In genomic region chr6:14767176-14767575, GRCh38 we compare ENCODE assay signal across 18 cellular contexts.
A peak's percentile ranks its signal among the peaks of the same experiment; 100 is the strongest.
DNase-seq lines count a peak whose midpoint lies in the region; ATAC-seq, FAIRE-seq and TF ChIP-seq lines count a peak whose summit lies in the region.
"Had no signal": no experiment of that assay in that cellular context is flagged by ENCODE, and none has a peak within 500 bp of the region (broad histone marks: within the 10 kb centered on the region; RNA-seq: fewer than 3 reads in every experiment).

No MANE protein-coding gene starts in this region.

- no peak overlapping the region for H3K4me3 ChIP-seq in SK-N-SH (ENCODE audit: low read depth in 2 of 2, low read length in 1 of 2)
- H3K4me3 ChIP-seq in pancreas: no peak overlapping the region

- H3F3A ChIP-seq in SK-N-SH (replicated peaks; ENCODE audit: insufficient read depth): no peaks in the 10 kb centered on the region

- no peak for TF ChIP-seq EP300 in SK-N-SH (IDR thresholded peaks at IDR 0.05; ENCODE audit: borderline replicate concordance in 1 of 2, low read depth in 1 of 2, low read length in 1 of 2)

- H3K9me3 ChIP-seq in SK-N-SH (no peaks in the 10 kb centered on the region), pancreas (no peaks in the 10 kb centered on the region)

- 36% methylated on average over 6 of the region's 6 CpGs for WGBS in SK-N-SH (ENCODE audit: low lambda C conversion rate)
- WGBS in pancreas, 2 donors: 50 to 60% methylated on average over 6 of the region's 6 CpGs

- CTCF ChIA-PET in SK-N-SH (lab: Yijun Ruan, JAX): interaction anchor here (1.0 kb wide), 1 partner anchor 8 kb away, joined by 3 read pairs; no protein-coding TSS in a partner anchor

- DNase-seq in SK-N-SH (peak; percentile 27), NCI-H2171 treated with DMSO at 0.1 percent for 48 hours (lab: John Stamatoyannopoulos, UW) (peak; percentile 53), cerebellar cortex (ENCODE audit: low spot score) (peak; percentile 28), EL (no peak), pancreas (no peak)
- DNase-seq in stimulated activated naive CD4-positive, alpha-beta T cell treated with Interleukin-2 at 50 U/mL for 16 hours (lab: John Stamatoyannopoulos, UW): no peak
- DNase-seq: ACHN; CD8-positive, alpha-beta T cell; NCI-H1048; NCI-H187 treated with DMSO at 0.1 percent for 48 hours; NCI-H345; NCI-H774; SIG-M5; SW 1271 had no signal

- peaks cover 0 to 4% of the 10 kb centered on the region in 2 experiments; a peak in 1 of 4 replicates for H3K4me1 ChIP-seq in SK-N-SH (ENCODE audit: control insufficient read depth in 1 of 2, insufficient read depth in 2 of 2, low read depth in 1 of 2, low read length in 1 of 2)
- H3K4me1 ChIP-seq in pancreas: no peaks in the 10 kb centered on the region

- H3K36me3 ChIP-seq in SK-N-SH (replicated peaks in 1 of 2; ENCODE audit: control insufficient read depth in 1 of 2, insufficient read depth in 2 of 2, low read length in 1 of 2): no peaks in the 10 kb centered on the region
- no peaks in the 10 kb centered on the region for H3K36me3 ChIP-seq in pancreas

- H3K27ac ChIP-seq in SK-N-SH (ENCODE audit: low read depth in 2 of 2, low read length in 1 of 2) (no peak overlapping the region), pancreas (no peak overlapping the region)
- H3K27ac ChIP-seq: HL-60 had no signal

- H3K9ac ChIP-seq in SK-N-SH: no peak overlapping the region

- no peaks in the 10 kb centered on the region for H4K20me1 ChIP-seq in SK-N-SH (ENCODE audit: insufficient read depth)

- FAIRE-seq in pancreas (lab: Jason Lieb, UNC): no peak
- FAIRE-seq: H54 had no signal

- intact Hi-C loops in pancreas (cut with DNase I): no loop called here

- H3K9me2 ChIP-seq in SK-N-SH: no peaks in the 10 kb centered on the region

- ATAC-seq in SK-N-SH treated with all-trans-retinoic acid at 6 μM for 48 hours: no peak
- no peak for ATAC-seq in HG03159 (IDR thresholded peaks at IDR 0.05; ENCODE audit: unreplicated experiment)
- ATAC-seq in pancreas: no peak
- ATAC-seq: CD8-positive, alpha-beta T cell had no signal

- TF ChIP-seq RAD21 in SK-N-SH (IDR thresholded peaks at IDR 0.05; ENCODE audit: low read length): no peak

- H3K27me3 ChIP-seq in SK-N-SH (ENCODE audit: insufficient read depth) (no peaks in the 10 kb centered on the region), pancreas (no peaks in the 10 kb centered on the region)

- no peak overlapping the region for H2AFZ ChIP-seq in SK-N-SH (ENCODE audit: low read depth)

- H3K4me2 ChIP-seq in SK-N-SH: no peak overlapping the region

- TF ChIP-seq CTCF in SK-N-SH (IDR thresholded peaks at IDR 0.05) (no peak), pancreas (IDR thresholded peaks at IDR 0.05) (no peak)

- no peaks in the 10 kb centered on the region for H3K79me2 ChIP-seq in SK-N-SH (ENCODE audit: insufficient read depth)

- POLR2A ChIA-PET in SK-N-SH (lab: Yijun Ruan, JAX): no interaction called here

TF ChIP-seq in SK-N-SH, 30 proteins besides CTCF, POLR2A, EP300 and RAD21:
- no peak for TF ChIP-seq FOXM1 (IDR thresholded peaks at IDR 0.05; ENCODE audit: low read depth)
- TF ChIP-seq SMC3 (IDR thresholded peaks at IDR 0.05; ENCODE audit: low read depth, low read length): no peak
- no peak for TF ChIP-seq REST (IDR thresholded peaks at IDR 0.05; ENCODE audit: low read depth, low read length)
- TF ChIP-seq GATA2 (CRISPR knock-in tag; IDR thresholded peaks at IDR 0.05): no peak
- TF ChIP-seq JUND (IDR thresholded peaks at IDR 0.05): no peak
- no peak for TF ChIP-seq EZH2phosphoT487 (IDR thresholded peaks at IDR 0.05; ENCODE audit: borderline replicate concordance, low read depth)
- no peak for TF ChIP-seq TAF1 (IDR thresholded peaks at IDR 0.05; ENCODE audit: borderline replicate concordance, low read depth, low read length)
TF ChIP-seq in SK-N-SH: peak in this region for 0.

TF ChIP-seq in SK-N-SH treated with all-trans-retinoic acid at 6 μM for 48 hours, 23 proteins besides CTCF, POLR2A, EP300 and RAD21:
- TF ChIP-seq PPARA (CRISPR knock-in tag; IDR thresholded peaks at IDR 0.05; ENCODE audit: borderline replicate concordance): no peak
- no peak for TF ChIP-seq SNAI2 (CRISPR knock-in tag; IDR thresholded peaks at IDR 0.05)
- no peak for TF ChIP-seq ISL1 (CRISPR knock-in tag; IDR thresholded peaks at IDR 0.05)
- no peak for TF ChIP-seq ZNF565 (CRISPR knock-in tag; conservative IDR thresholded peaks at IDR 0.05; ENCODE audit: low read depth)
- no peak for TF ChIP-seq ZNF70 (CRISPR knock-in tag; IDR thresholded peaks at IDR 0.05)
- TF ChIP-seq BACH2 (CRISPR knock-in tag; IDR thresholded peaks at IDR 0.05; ENCODE audit: borderline replicate concordance): no peak
- TF ChIP-seq ZFP3 (CRISPR knock-in tag; IDR thresholded peaks at IDR 0.05): no peak
- no peak for TF ChIP-seq GLIS3 (CRISPR knock-in tag; IDR thresholded peaks at IDR 0.05)
- no peak for TF ChIP-seq CSRNP3 (CRISPR knock-in tag; IDR thresholded peaks at IDR 0.05)
- TF ChIP-seq ZNF8 (CRISPR knock-in tag; IDR thresholded peaks at IDR 0.05): no peak
- TF ChIP-seq CREB5 (CRISPR knock-in tag; IDR thresholded peaks at IDR 0.05; ENCODE audit: low read depth): no peak
- TF ChIP-seq ZC3H10 (CRISPR knock-in tag; IDR thresholded peaks at IDR 0.05): no peak
- TF ChIP-seq TCF4 (CRISPR knock-in tag; IDR thresholded peaks at IDR 0.05; ENCODE audit: borderline replicate concordance): no peak
- TF ChIP-seq, protein P1, sequence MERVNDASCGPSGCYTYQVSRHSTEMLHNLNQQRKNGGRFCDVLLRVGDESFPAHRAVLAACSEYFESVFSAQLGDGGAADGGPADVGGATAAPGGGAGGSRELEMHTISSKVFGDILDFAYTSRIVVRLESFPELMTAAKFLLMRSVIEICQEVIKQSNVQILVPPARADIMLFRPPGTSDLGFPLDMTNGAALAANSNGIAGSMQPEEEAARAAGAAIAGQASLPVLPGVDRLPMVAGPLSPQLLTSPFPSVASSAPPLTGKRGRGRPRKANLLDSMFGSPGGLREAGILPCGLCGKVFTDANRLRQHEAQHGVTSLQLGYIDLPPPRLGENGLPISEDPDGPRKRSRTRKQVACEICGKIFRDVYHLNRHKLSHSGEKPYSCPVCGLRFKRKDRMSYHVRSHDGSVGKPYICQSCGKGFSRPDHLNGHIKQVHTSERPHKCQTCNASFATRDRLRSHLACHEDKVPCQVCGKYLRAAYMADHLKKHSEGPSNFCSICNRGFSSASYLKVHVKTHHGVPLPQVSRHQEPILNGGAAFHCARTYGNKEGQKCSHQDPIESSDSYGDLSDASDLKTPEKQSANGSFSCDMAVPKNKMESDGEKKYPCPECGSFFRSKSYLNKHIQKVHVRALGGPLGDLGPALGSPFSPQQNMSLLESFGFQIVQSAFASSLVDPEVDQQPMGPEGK (CRISPR knock-in tag; IDR thresholded peaks at IDR 0.05; ENCODE audit: borderline replicate concordance): no peak
- no peak for TF ChIP-seq TOX (CRISPR knock-in tag; IDR thresholded peaks at IDR 0.05; ENCODE audit: borderline replicate concordance)
- no peak for TF ChIP-seq RARB (CRISPR knock-in tag; IDR thresholded peaks at IDR 0.05)
- TF ChIP-seq TSHZ2 (CRISPR knock-in tag; IDR thresholded peaks at IDR 0.05): no peak
- TF ChIP-seq ARNTL (CRISPR knock-in tag; IDR thresholded peaks at IDR 0.05; ENCODE audit: borderline replicate concordance, low read depth): no peak
- TF ChIP-seq OSR1 (CRISPR knock-in tag; IDR thresholded peaks at IDR 0.05): no peak

Comparison
In these comparisons a context has a peak if more than half of its experiments do, and no peak if none do; other contexts are left out.
1. DNase-seq: peak in SK-N-SH (single experiment), NCI-H2171 treated with DMSO at 0.1 percent for 48 hours (single experiment) and cerebellar cortex (single experiment); none in stimulated activated naive CD4-positive, alpha-beta T cell treated with Interleukin-2 at 50 U/mL for 16 hours (single experiment), EL (single experiment) and pancreas (0 of 6).